In the genomic region with DNA sequence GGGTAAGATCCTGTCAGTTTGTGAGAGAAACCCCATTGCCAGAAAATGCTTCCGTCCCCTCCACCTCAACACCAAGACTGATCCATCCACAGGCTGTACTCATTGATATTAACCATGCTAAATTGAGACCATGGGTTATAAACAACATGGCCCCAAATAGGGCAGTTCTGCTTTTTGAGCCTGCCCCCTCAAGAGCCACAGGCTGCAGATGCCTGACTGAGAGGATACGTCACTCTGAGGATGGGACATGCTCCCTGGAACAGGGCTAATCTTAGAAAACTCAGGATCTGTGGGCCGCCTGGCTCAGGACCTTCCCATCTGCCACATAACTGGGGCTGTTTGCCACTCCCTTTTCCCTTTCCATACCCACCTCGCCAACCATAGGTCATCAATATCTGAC, we compare ENCODE assay signal across 19 cellular contexts.
"Had no signal": no experiment of that assay in that cellular context is flagged by ENCODE, and none has a peak within 500 bp of the region (broad histone marks: within the 10 kb centered on the region; RNA-seq: fewer than 3 reads in every experiment).

No MANE protein-coding gene starts in this region.

- H3K79me2 ChIP-seq: hepatocyte had no signal

- DNase-seq: activated CD4-positive, alpha-beta T cell treated with anti-CD3 and anti-CD28 coated beads for 48 hours; activated CD4-positive, CD25-positive, alpha-beta regulatory T cell; activated CD8-positive, alpha-beta T cell treated with anti-CD3 and anti-CD28 coated beads, Interleukin-2, amount 10 ng/mL, durations not matched to agents 7 days and 5 days; activated gamma-delta T cell; activated T-cell treated with anti-CD3 and anti-CD28 coated beads, Interleukin-2, amount 50 U/mL, for 24 hours; effector CD8-positive, alpha-beta T cell; natural killer cell; posterior cingulate gyrus; T-cell; T1000; testis had no signal

- H3K9me3 ChIP-seq: testis had no signal

- H3K27ac ChIP-seq: hepatocyte, testis had no signal

- FAIRE-seq: bronchial epithelial cell had no signal

- H3K9me3 Mint-ChIP-seq: activated naive CD4-positive, alpha-beta T cell treated with anti-CD3 and anti-CD28 coated beads, Interleukin-2, amount 50 U/mL, for 24 hours; activated T-cell treated with anti-CD3 and anti-CD28 coated beads, Interleukin-2, amount 50 U/mL, for 24 hours; dendritic cell treated with granulocyte-macrophage colony-stimulating factor and Interleukin-4, amounts not matched to agents 40 ng/mL and 50 ng/mL, for 4 days; memory B cell; natural killer cell; stimulated activated naive CD8-positive, alpha-beta T cell treated with anti-CD3 and anti-CD28 coated beads, Interleukin-15, Interleukin-2, amounts not matched to agents 100 ng/mL and 50 ng/mL, for 24 hours; T-cell had no signal

- ATAC-seq: activated CD8-positive, alpha-beta T cell treated with anti-CD3 and anti-CD28 coated beads, Interleukin-2, amount 10 ng/mL, durations not matched to agents 7 days and 5 days; esophagus mucosa; natural killer cell; SK-N-SH treated with all-trans-retinoic acid at 6 μM for 48 hours; T-cell had no signal

- H3K4me2 ChIP-seq: hepatocyte had no signal

- H3K4me1 ChIP-seq: testis had no signal

- H3K36me3 Mint-ChIP-seq: memory B cell, natural killer cell had no signal

- H3K27ac Mint-ChIP-seq: activated CD8-positive, alpha-beta T cell treated with anti-CD3 and anti-CD28 coated beads, Interleukin-2, amount 10 ng/mL, durations not matched to agents 7 days and 5 days; activated naive CD4-positive, alpha-beta T cell treated with anti-CD3 and anti-CD28 coated beads, Interleukin-2, amount 50 U/mL, for 24 hours; dendritic cell treated with granulocyte-macrophage colony-stimulating factor and Interleukin-4, amounts not matched to agents 40 ng/mL and 50 ng/mL, for 4 days; memory B cell; stimulated activated naive CD8-positive, alpha-beta T cell treated with anti-CD3 and anti-CD28 coated beads, Interleukin-15, Interleukin-2, amounts not matched to agents 100 ng/mL and 50 ng/mL, for 24 hours; T-cell had no signal

- H3K4me3 ChIP-seq: hepatocyte, testis had no signal

- H3K27me3 Mint-ChIP-seq: activated naive CD4-positive, alpha-beta T cell treated with anti-CD3 and anti-CD28 coated beads, Interleukin-2, amount 50 U/mL, for 24 hours; activated T-cell treated with anti-CD3 and anti-CD28 coated beads, Interleukin-2, amount 50 U/mL, for 24 hours; dendritic cell treated with granulocyte-macrophage colony-stimulating factor and Interleukin-4, amounts not matched to agents 40 ng/mL and 50 ng/mL, for 4 days; stimulated activated naive CD8-positive, alpha-beta T cell treated with anti-CD3 and anti-CD28 coated beads, Interleukin-15, Interleukin-2, amounts not matched to agents 100 ng/mL and 50 ng/mL, for 24 hours; T-cell had no signal

- H3K4me3 Mint-ChIP-seq: activated CD8-positive, alpha-beta T cell treated with anti-CD3 and anti-CD28 coated beads, Interleukin-2, amount 10 ng/mL, durations not matched to agents 7 days and 5 days; activated naive CD4-positive, alpha-beta T cell treated with anti-CD3 and anti-CD28 coated beads, Interleukin-2, amount 50 U/mL, for 24 hours; activated T-cell treated with anti-CD3 and anti-CD28 coated beads, Interleukin-2, amount 50 U/mL, for 24 hours; dendritic cell treated with granulocyte-macrophage colony-stimulating factor and Interleukin-4, amounts not matched to agents 40 ng/mL and 50 ng/mL, for 4 days; memory B cell; natural killer cell; stimulated activated naive CD8-positive, alpha-beta T cell treated with anti-CD3 and anti-CD28 coated beads, Interleukin-15, Interleukin-2, amounts not matched to agents 100 ng/mL and 50 ng/mL, for 24 hours; T-cell had no signal

- H3K27me3 ChIP-seq: hepatocyte, testis had no signal

- H2AFZ ChIP-seq: hepatocyte had no signal
